8 cellular contexts compared by ENCODE assay signal in the genomic region with DNA sequence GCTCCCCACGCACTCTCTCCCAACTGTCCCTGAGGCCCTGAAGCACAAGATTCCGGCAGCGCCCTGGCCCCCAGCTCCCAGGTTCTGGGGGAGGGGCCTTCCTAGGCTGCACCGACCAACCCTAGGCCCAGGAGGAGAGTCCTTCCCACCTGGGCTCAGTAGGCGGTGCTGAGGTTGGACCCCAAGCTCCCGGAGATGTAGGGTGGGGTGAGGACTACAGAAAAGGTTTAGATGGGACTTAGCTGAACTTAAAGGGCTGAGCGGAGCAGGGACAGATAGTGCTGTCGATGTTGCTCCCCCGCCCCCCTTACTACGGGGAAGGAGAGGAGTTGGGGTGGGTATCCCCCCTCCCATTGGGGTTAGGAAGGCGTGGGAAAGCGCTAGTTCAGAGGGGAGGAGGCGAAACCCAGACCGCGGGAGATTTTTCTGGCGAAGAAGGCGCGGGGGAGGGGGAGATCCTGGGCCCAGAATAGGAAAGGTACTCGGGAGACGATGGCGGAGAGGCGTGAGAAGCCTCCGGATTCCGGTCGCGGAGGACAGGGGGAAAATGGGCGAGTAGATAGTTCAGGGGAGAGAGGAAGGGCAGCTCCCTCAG. TPM values are rescaled to one million over a fixed set of nuclear protein-coding genes. Genes with fewer than 3 reads are reported as not detected.
DNase-seq lines count a peak whose midpoint lies in the region; ATAC-seq, FAIRE-seq and TF ChIP-seq lines count a peak whose summit lies in the region.

No MANE protein-coding gene starts in this region.

- 1 to 2% (median 1%) methylated on average over 27 of the region's 27 CpGs for WGBS in small intestine, 3 donors

- no peak overlapping the region for H3K27ac ChIP-seq in ACC112 (ENCODE audit: low read depth, low read length)
- peak overlapping the region; percentile 36 for H3K27ac ChIP-seq in iPS-20b (ENCODE audit: low read length)
- H3K27ac ChIP-seq in small intestine (ENCODE audit: low read depth in 1 of 2, low read length in 1 of 2), result peak overlapping the region; percentile 92 to 94

- DNase-seq in GM18507 (ENCODE audit: extremely low spot score, insufficient read length, low read depth) (no peak), NCI-H82 (lab: John Stamatoyannopoulos, UW) (peak; percentile 93), astrocyte of the cerebellum (ENCODE audit: low read depth) (no peak), small intestine (peak; percentile 77), midbrain (lab: John Stamatoyannopoulos, UW) (no peak)

- H3K36me3 ChIP-seq in ACC112 (ENCODE audit: insufficient read depth, low read length), result peaks cover 11% of the 10 kb centered on the region; the same call in 1 of the 2 replicates
- H3K36me3 ChIP-seq in iPS-20b (ENCODE audit: insufficient read depth, low read depth, low read length), result peaks cover 22% of the 10 kb centered on the region
- H3K36me3 ChIP-seq in small intestine (ENCODE audit: control insufficient read depth in 2 of 2, insufficient read depth in 2 of 2, low read length in 2 of 2), result peaks cover 7 to 8% of the 10 kb centered on the region in 2 donors

- FAIRE-seq in GM18507 (lab: Jason Lieb, UNC) (peak; percentile 50), small intestine (lab: Jason Lieb, UNC) (no peak)

- ATAC-seq in HG03432 (IDR thresholded peaks at IDR 0.05; ENCODE audit: unreplicated experiment), result no peak

- H3K9me3 ChIP-seq in iPS-20b (ENCODE audit: insufficient read depth, low read depth, low read length) (no peaks in the 10 kb centered on the region), small intestine (ENCODE audit: control insufficient read depth, low read depth) (no peaks in the 10 kb centered on the region)

- H3K4me3 ChIP-seq in ACC112 (ENCODE audit: low read depth, low read length) (peak overlapping the region; percentile 84), astrocyte of the cerebellum (ENCODE audit: low read depth, low read length) (peak overlapping the region; percentile 83), iPS-20b (ENCODE audit: low read length) (peak overlapping the region; percentile 82), small intestine (ENCODE audit: low read depth in 1 of 2, low read length in 2 of 2) (peak overlapping the region; percentile 74 to 84)

- peak overlapping the region; percentile 75; the same call in 1 of the 2 replicates for H3K9ac ChIP-seq in iPS-20b (ENCODE audit: low read depth, low read length)

- H2AFZ ChIP-seq in ACC112 (ENCODE audit: low read length, unreplicated experiment), result peak overlapping the region; percentile 4

- H3K27me3 ChIP-seq in ACC112 (ENCODE audit: insufficient read depth, low read length) (no peaks in the 10 kb centered on the region), iPS-20b (ENCODE audit: insufficient read depth, low read length) (no peaks in the 10 kb centered on the region), small intestine (ENCODE audit: control insufficient read depth in 2 of 2, insufficient read depth in 2 of 2, low read length in 2 of 2) (no peaks in the 10 kb centered on the region)

- TF ChIP-seq CTCF in astrocyte of the cerebellum (IDR thresholded peaks at IDR 0.05; ENCODE audit: low read depth, low read length, missing control alignments), result no peak

- peaks cover 57% of the 10 kb centered on the region for H3K79me2 ChIP-seq in ACC112 (ENCODE audit: control insufficient read depth, insufficient read depth, low read length, unreplicated experiment)

- H3K4me1 ChIP-seq in ACC112 (ENCODE audit: control insufficient read depth, insufficient read depth, low read length, unreplicated experiment), result peaks cover 34% of the 10 kb centered on the region
- H3K4me1 ChIP-seq in iPS-20b (ENCODE audit: insufficient read depth, low read length), result peaks cover 33% of the 10 kb centered on the region
- peaks cover 6 to 22% of the 10 kb centered on the region in 2 donors for H3K4me1 ChIP-seq in small intestine (ENCODE audit: control insufficient read depth in 2 of 2, insufficient read depth in 1 of 2, low read depth in 1 of 2, low read length in 1 of 2)

- in situ Hi-C loops in astrocyte of the cerebellum (cut with HindIII; ENCODE audit: low sequenced_read_pairs), result no loop called here

RNA-seq across cellular contexts. Expression of a gene that starts 4.2 kb away (rescaled TPM):
- 10 to 100 TPM; 19.2 to 30.7 (median 21.2) TPM for polyA plus RNA-seq in small intestine

RNA-seq across cellular contexts. Expression of a gene that starts 11.4 kb away (rescaled TPM):
- polyA plus RNA-seq in small intestine, result 1,000 to 10,000 TPM in 2 of 3 donors, 100 to 1,000 TPM in 1; 898 to 1,455 (median 1,096) TPM

RNA-seq across cellular contexts. Expression of a gene that starts 53.7 kb away (rescaled TPM):
- 100 to 1,000 TPM; 130 to 222 (median 139) TPM for polyA plus RNA-seq in small intestine

Comparison
In these comparisons a context has a peak if more than half of its experiments do, and no peak if none do; other contexts are left out.
1. DNase-seq: peak in NCI-H82 (single experiment) and small intestine (single experiment); none in GM18507 (single experiment), astrocyte of the cerebellum (single experiment) and midbrain (single experiment).
2. Peak in every context shown above with its lines, with median percentiles within 50 percentile points of each other: H3K4me3 ChIP-seq.